Comparison of ENCODE assay signal across 8 cellular contexts in genomic region chr9:117782931-117783788, GRCh38.
DNase-seq lines count a peak whose midpoint lies in the region; ATAC-seq and TF ChIP-seq lines count a peak whose summit lies in the region.

No MANE protein-coding gene starts in this region.

- no peaks in the 10 kb centered on the region for H3K9me3 Mint-ChIP-seq in Calu3 (ENCODE audit: low read depth, unreplicated experiment)
- no peaks in the 10 kb centered on the region for H3K9me3 Mint-ChIP-seq in stimulated activated memory B cell treated with anti-CD40 and anti-IgM and Interleukin-4, amounts not matched to agents 10 μg/mL and 1 μg/mL and 100 μg/mL, for 72 hours

- no peaks in the 10 kb centered on the region for H3K4me1 Mint-ChIP-seq in Calu3 (ENCODE audit: low read depth, unreplicated experiment)
- no peaks in the 10 kb centered on the region for H3K4me1 Mint-ChIP-seq in stimulated activated memory B cell treated with anti-CD40 and anti-IgM and Interleukin-4, amounts not matched to agents 10 μg/mL and 1 μg/mL and 100 μg/mL, for 72 hours

- H3K27me3 ChIP-seq in muscle layer of colon (ENCODE audit: control insufficient read depth in 1 of 2, insufficient read depth in 2 of 2, low read length in 2 of 2): no peaks in the 10 kb centered on the region

- H3K4me3 ChIP-seq in epithelial cell of proximal tubule (ENCODE audit: low read depth, low read length): peak overlapping the region; percentile 55
- peak overlapping the region; percentile 50 to 67 for H3K4me3 ChIP-seq in muscle layer of colon (ENCODE audit: low read depth in 1 of 2, low read length in 2 of 2)

- peak; percentile 51 for DNase-seq in Calu3
- peak; percentile 64 to 82 for DNase-seq in NOMO-1 (lab: John Stamatoyannopoulos, UW; ENCODE audit: unreplicated experiment in 2 of 2)
- peak; percentile 55 for DNase-seq in activated CD8-positive, alpha-beta memory T cell treated with anti-CD3 and anti-CD28 coated beads, Interleukin-2, amount 50 U/mL, for 48 hours
- peak; percentile 71 for DNase-seq in epithelial cell of proximal tubule (ENCODE audit: low read depth)

- H3K9me3 ChIP-seq in muscle layer of colon (ENCODE audit: low read length): no peaks in the 10 kb centered on the region

- H3K4me1 ChIP-seq in muscle layer of colon (ENCODE audit: insufficient read depth, low read length): peaks cover 13% of the 10 kb centered on the region

- CTCF ChIA-PET in Calu3 (lab: Charles Lee): no interaction called here

- H3K27me3 Mint-ChIP-seq in Calu3 (ENCODE audit: unreplicated experiment): no peaks in the 10 kb centered on the region
- no peaks in the 10 kb centered on the region for H3K27me3 Mint-ChIP-seq in stimulated activated memory B cell treated with anti-CD40 and anti-IgM and Interleukin-4, amounts not matched to agents 10 μg/mL and 1 μg/mL and 100 μg/mL, for 72 hours

- H3K27ac ChIP-seq in muscle layer of colon (ENCODE audit: low read depth, low read length): no peak overlapping the region

- intact Hi-C loops in Calu3 (cut with micrococcal nuclease; ENCODE audit: unreplicated experiment): loop anchor here (2.0 kb wide), 1 partner anchor 138 kb away; no protein-coding TSS in a partner anchor

- H3K4me3 Mint-ChIP-seq in Calu3 (ENCODE audit: low read depth, unreplicated experiment): no peak overlapping the region
- no peak overlapping the region for H3K4me3 Mint-ChIP-seq in stimulated activated memory B cell treated with anti-CD40 and anti-IgM and Interleukin-4, amounts not matched to agents 10 μg/mL and 1 μg/mL and 100 μg/mL, for 72 hours

- no peaks in the 10 kb centered on the region for H3K36me3 Mint-ChIP-seq in Calu3 (ENCODE audit: insufficient read depth, unreplicated experiment)
- no peaks in the 10 kb centered on the region for H3K36me3 Mint-ChIP-seq in stimulated activated memory B cell treated with anti-CD40 and anti-IgM and Interleukin-4, amounts not matched to agents 10 μg/mL and 1 μg/mL and 100 μg/mL, for 72 hours

- ATAC-seq in GM19468 (IDR thresholded peaks at IDR 0.05; ENCODE audit: extremely low read depth, unreplicated experiment) (peak; percentile 30), HG03571 (IDR thresholded peaks at IDR 0.05; ENCODE audit: unreplicated experiment) (peak; percentile 73)
- ATAC-seq in stimulated activated memory B cell treated with anti-CD40 and anti-IgM and Interleukin-4, amounts not matched to agents 10 μg/mL and 1 μg/mL and 100 μg/mL, for 72 hours: peak; percentile 88

- H3K27ac Mint-ChIP-seq in Calu3 (ENCODE audit: unreplicated experiment): no peak overlapping the region
- H3K27ac Mint-ChIP-seq in stimulated activated memory B cell treated with anti-CD40 and anti-IgM and Interleukin-4, amounts not matched to agents 10 μg/mL and 1 μg/mL and 100 μg/mL, for 72 hours: no peak overlapping the region

- TF ChIP-seq CTCF in Calu3 (IDR thresholded peaks at IDR 0.05; ENCODE audit: unreplicated experiment) (peak; percentile 34), epithelial cell of proximal tubule (conservative IDR thresholded peaks at IDR 0.05; ENCODE audit: low read depth, low read length) (peak; percentile 98)

- no TSS peak for BruUV-seq in Calu3 (replicated peaks; lab: Mats Ljungman, UMichigan)

- H3K36me3 ChIP-seq in muscle layer of colon (ENCODE audit: insufficient read depth, low read length): no peaks in the 10 kb centered on the region

- H3K9ac ChIP-seq in muscle layer of colon (ENCODE audit: low read length): peak overlapping the region; percentile 28

Comparison
In these comparisons a context has a peak if more than half of its experiments do, and no peak if none do; other contexts are left out.
1. ATAC-seq: peak in every context shown above with its lines; median percentile 88 in stimulated activated memory B cell treated with anti-CD40 and anti-IgM and Interleukin-4, amounts not matched to agents 10 μg/mL and 1 μg/mL and 100 μg/mL, for 72 hours; 73 in HG03571; 30 in GM19468.